1 cellular context compared by ENCODE assay signal in the genomic region with DNA sequence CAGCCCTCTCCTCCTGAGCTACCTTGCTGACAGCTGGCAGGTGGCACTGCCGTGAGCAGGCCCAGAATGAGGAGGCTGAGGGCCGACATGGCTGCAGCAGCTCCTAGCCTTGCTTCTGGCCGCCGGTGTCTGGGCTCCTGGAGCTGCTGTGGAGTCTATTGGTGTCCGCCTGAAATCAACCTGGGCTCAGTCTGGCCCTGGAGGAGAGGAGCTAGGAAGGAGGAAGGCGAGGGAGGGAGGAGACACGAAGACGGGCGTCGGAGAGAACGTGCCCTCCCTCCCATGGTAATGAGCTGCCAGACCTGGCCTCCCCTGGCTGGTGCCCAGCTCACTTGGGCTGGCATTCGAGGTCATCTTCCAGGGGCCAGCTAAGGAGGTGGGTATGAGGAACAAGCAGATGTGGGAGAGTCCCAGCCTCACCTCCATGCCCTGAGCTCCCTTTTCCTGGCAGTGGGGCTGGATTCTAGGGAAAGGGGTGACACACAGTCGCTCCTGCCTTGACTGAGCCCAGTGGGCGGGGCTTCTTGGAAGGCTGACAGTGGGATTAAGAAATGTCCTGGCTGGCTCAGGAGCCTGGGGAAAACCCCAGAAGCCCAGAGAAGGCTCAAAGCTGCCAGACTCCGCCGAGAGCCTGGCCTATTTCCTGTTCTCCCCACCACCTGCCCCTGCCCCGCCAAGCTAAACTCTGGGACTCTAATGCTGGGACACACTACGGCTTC.
TF ChIP-seq lines count a peak whose summit lies in the region.

A gene with protein sequence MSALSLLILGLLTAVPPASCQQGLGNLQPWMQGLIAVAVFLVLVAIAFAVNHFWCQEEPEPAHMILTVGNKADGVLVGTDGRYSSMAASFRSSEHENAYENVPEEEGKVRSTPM (minus strand): TSS at position 193 of the 719 bp plus-strand sequence. CDS start 104 bp downstream, at position 89.

TF ChIP-seq in IMR-90, 13 proteins besides CTCF, POLR2A, EP300 and RAD21 (continued from another document):
- TF ChIP-seq, protein P1, sequence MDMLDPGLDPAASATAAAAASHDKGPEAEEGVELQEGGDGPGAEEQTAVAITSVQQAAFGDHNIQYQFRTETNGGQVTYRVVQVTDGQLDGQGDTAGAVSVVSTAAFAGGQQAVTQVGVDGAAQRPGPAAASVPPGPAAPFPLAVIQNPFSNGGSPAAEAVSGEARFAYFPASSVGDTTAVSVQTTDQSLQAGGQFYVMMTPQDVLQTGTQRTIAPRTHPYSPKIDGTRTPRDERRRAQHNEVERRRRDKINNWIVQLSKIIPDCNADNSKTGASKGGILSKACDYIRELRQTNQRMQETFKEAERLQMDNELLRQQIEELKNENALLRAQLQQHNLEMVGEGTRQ (IDR thresholded peaks at IDR 0.05; ENCODE audit: low read depth, low read length), result no peak
